In genomic region chr2:191115801-191116200, GRCh38 we compare ENCODE assay signal across 9 cellular contexts. TPM values are rescaled to one million over a fixed set of nuclear protein-coding genes. Genes with fewer than 3 reads are reported as not detected.
A peak's percentile ranks its signal among the peaks of the same experiment; 100 is the strongest.
DNase-seq lines count a peak whose midpoint lies in the region; ATAC-seq lines count a peak whose summit lies in the region.
"Had no signal": no experiment of that assay in that cellular context is flagged by ENCODE, and none has a peak within 500 bp of the region (broad histone marks: within the 10 kb centered on the region; RNA-seq: fewer than 3 reads in every experiment).

No MANE protein-coding gene starts in this region.

- no peaks in the 10 kb centered on the region for H3K9me3 Mint-ChIP-seq in T-helper 2 cell treated with Interferon-gamma antibody and Interleukin-4, amounts not matched to agents 5 μg/mL and 100 μg/mL, for 36 hours

- H3K27me3 Mint-ChIP-seq in T-helper 2 cell treated with Interferon-gamma antibody and Interleukin-4, amounts not matched to agents 5 μg/mL and 100 μg/mL, for 36 hours (ENCODE audit: low read depth): no peaks in the 10 kb centered on the region

- in situ Hi-C loops in ACHN (cut with HindIII; ENCODE audit: low pct_ligation_motif_present, low pct_unique_long_range_greater_than_20kb, low sequenced_read_pairs): no loop called here

- DNase-seq in activated CD4-positive, CD25-positive, alpha-beta regulatory T cell (lab: John Stamatoyannopoulos, UW): no peak
- DNase-seq in T-helper 2 cell treated with Interferon-gamma antibody and Interleukin-4, amounts not matched to agents 5 μg/mL and 100 μg/mL, for 36 hours (ENCODE audit: low spot score): no peak
- DNase-seq in renal cortical epithelial cell (ENCODE audit: low read depth): peak; percentile 18
- DNase-seq in ACHN: no peak

- H3K4me3 Mint-ChIP-seq in T-helper 2 cell treated with Interferon-gamma antibody and Interleukin-4, amounts not matched to agents 5 μg/mL and 100 μg/mL, for 36 hours: peak overlapping the region; percentile 43

- peak overlapping the region; percentile 90 for H3K27ac Mint-ChIP-seq in T-helper 2 cell treated with Interferon-gamma antibody and Interleukin-4, amounts not matched to agents 5 μg/mL and 100 μg/mL, for 36 hours

- peaks cover 57% of the 10 kb centered on the region for H3K36me3 Mint-ChIP-seq in T-helper 2 cell treated with Interferon-gamma antibody and Interleukin-4, amounts not matched to agents 5 μg/mL and 100 μg/mL, for 36 hours (ENCODE audit: low read depth)

- ATAC-seq in activated CD4-positive, CD25-positive, alpha-beta regulatory T cell treated with anti-CD3 and anti-CD28 coated beads, Interleukin-2, amount 50 U/mL, for 24 hours: peak; percentile 58 to 60
- ATAC-seq in HG02885 (IDR thresholded peaks at IDR 0.05; ENCODE audit: poor library complexity, unreplicated experiment) (peak; percentile 43), HG02678 (IDR thresholded peaks at IDR 0.05; ENCODE audit: unreplicated experiment) (no peak), GM21723 (IDR thresholded peaks at IDR 0.05; ENCODE audit: unreplicated experiment) (no peak)
- ATAC-seq: Panc1 had no signal

- H3K4me1 Mint-ChIP-seq in T-helper 2 cell treated with Interferon-gamma antibody and Interleukin-4, amounts not matched to agents 5 μg/mL and 100 μg/mL, for 36 hours (ENCODE audit: low read depth): peaks cover 54% of the 10 kb centered on the region

RNA-seq across cellular contexts. Expression of gene STAT4, which starts 35.0 kb away (rescaled TPM):
- total RNA-seq in renal cortical epithelial cell: 0.52 and 3.0 TPM in 2 replicates

Comparison
In these comparisons a context has a peak if more than half of its experiments do, and no peak if none do; other contexts are left out.
1. ATAC-seq: peak in activated CD4-positive, CD25-positive, alpha-beta regulatory T cell treated with anti-CD3 and anti-CD28 coated beads, Interleukin-2, amount 50 U/mL, for 24 hours (2 of 2) and HG02885 (single experiment); none in HG02678 (single experiment) and GM21723 (single experiment).